In genomic region chr4:8081171-8081570, GRCh38 we compare ENCODE assay signal across 18 cellular contexts.
A peak's percentile ranks its signal among the peaks of the same experiment; 100 is the strongest.
DNase-seq lines count a peak whose midpoint lies in the region; ATAC-seq, FAIRE-seq and TF ChIP-seq lines count a peak whose summit lies in the region.
"Had no signal": no experiment of that assay in that cellular context is flagged by ENCODE, and none has a peak within 500 bp of the region (broad histone marks: within the 10 kb centered on the region; RNA-seq: fewer than 3 reads in every experiment).

No MANE protein-coding gene starts in this region.

- peak overlapping the region; percentile 17 for H3K23ac ChIP-seq in mesendoderm (ENCODE audit: low read length)

- no peak overlapping the region for H3K18ac ChIP-seq in mesendoderm (ENCODE audit: low read length)

- no peaks in the 10 kb centered on the region for H3K79me1 ChIP-seq in mesendoderm (ENCODE audit: low read length)

- H4K8ac ChIP-seq in mesendoderm (ENCODE audit: low read depth, low read length) = no peak overlapping the region

- H3K27me3 ChIP-seq in cardiac muscle cell = no peaks in the 10 kb centered on the region
- no peaks in the 10 kb centered on the region for H3K27me3 ChIP-seq in left ventricle myocardium inferior (ENCODE audit: low read depth)
- H3K27me3 ChIP-seq in mesendoderm (ENCODE audit: insufficient read depth, low read length, poor library complexity) = no peaks in the 10 kb centered on the region
- H3K27me3 ChIP-seq in psoas muscle (ENCODE audit: insufficient read depth in 3 of 3, low read length in 2 of 3) = no peaks in the 10 kb centered on the region

- H3K4ac ChIP-seq in mesendoderm (ENCODE audit: low read depth, low read length) = no peak overlapping the region

- H4K5ac ChIP-seq in mesendoderm (ENCODE audit: low read length) = no peak overlapping the region

- H3K4me1 ChIP-seq in cardiac muscle cell (ENCODE audit: low read depth) (peaks cover 22% of the 10 kb centered on the region), left ventricle myocardium inferior (peaks cover 42% of the 10 kb centered on the region), mesendoderm (ENCODE audit: control insufficient read depth, low read depth, low read length) (peaks cover 4% of the 10 kb centered on the region), psoas muscle (no peaks in the 10 kb centered on the region)
- H3K4me1 ChIP-seq: HAP-1 had no signal

- ATAC-seq in psoas muscle = no peak

- no peaks in the 10 kb centered on the region for H3K36me3 ChIP-seq in cardiac muscle cell
- no peaks in the 10 kb centered on the region for H3K36me3 ChIP-seq in left ventricle myocardium inferior
- H3K36me3 ChIP-seq in mesendoderm (ENCODE audit: control insufficient read depth, insufficient read depth, low read length) = no peaks in the 10 kb centered on the region
- H3K36me3 ChIP-seq in psoas muscle (ENCODE audit: insufficient read depth in 1 of 2, low read depth in 1 of 2) = peaks cover 0 to 89% of the 10 kb centered on the region in 2 donors
- H3K36me3 ChIP-seq: HAP-1 had no signal

- DNase-seq in cardiac muscle cell (ENCODE audit: low read depth in 1 of 2, low spot score in 1 of 2) = no peak
- DNase-seq in left ventricle myocardium inferior = no peak
- no peak for DNase-seq in mesendoderm
- DNase-seq in psoas muscle = peak; percentile 12 to 51
- DNase-seq in D721Med (ENCODE audit: insufficient read length, low spot score) = no peak
- DNase-seq in NCI-H187 (lab: John Stamatoyannopoulos, UW) = no peak
- no peak for DNase-seq in NCI-H82 treated with DMSO at 0.1 percent for 48 hours (lab: John Stamatoyannopoulos, UW; ENCODE audit: unreplicated experiment)
- DNase-seq: 8988T; AML-193; C1 segment of cervical spinal cord; CD4-positive, alpha-beta memory T cell; DMS153; DMS79 treated with DMSO at 0.1 percent for 48 hours; EL had no signal

- H3K27ac ChIP-seq in cardiac muscle cell (peak overlapping the region; percentile 79), left ventricle myocardium inferior (replicated peaks) (no peak overlapping the region), angular gyrus (ENCODE audit: low read depth, low read length) (peak overlapping the region; percentile 24), mesendoderm (ENCODE audit: low read depth, low read length) (no peak overlapping the region), psoas muscle (no peak overlapping the region)

- H2BK5ac ChIP-seq in mesendoderm (ENCODE audit: low read length) = no peak overlapping the region

- H3K4me3 ChIP-seq in cardiac muscle cell (no peak overlapping the region), left ventricle myocardium inferior (no peak overlapping the region), mesendoderm (ENCODE audit: low read length) (no peak overlapping the region), psoas muscle (no peak overlapping the region)
- H3K4me3 ChIP-seq: GM23338, HAP-1 had no signal

- no peak overlapping the region for H2AK5ac ChIP-seq in mesendoderm (ENCODE audit: low read length)

- TF ChIP-seq CTCF in cardiac muscle cell (IDR thresholded peaks at IDR 0.05; ENCODE audit: low read depth, low read length) = no peak
- TF ChIP-seq CTCF in left ventricle myocardium inferior (IDR thresholded peaks at IDR 0.05; ENCODE audit: borderline replicate concordance) = no peak
- TF ChIP-seq CTCF in psoas muscle (IDR thresholded peaks at IDR 0.05) = no peak
- TF ChIP-seq CTCF in D721Med (IDR thresholded peaks at IDR 0.05; ENCODE audit: insufficient read depth, missing control alignments) = no peak

- no peak overlapping the region for H3K9ac ChIP-seq in mesendoderm (ENCODE audit: low read length)

- no peak for FAIRE-seq in D721Med (lab: Jason Lieb, UNC)
- FAIRE-seq: G401.6 had no signal

- no peak overlapping the region for H2BK120ac ChIP-seq in mesendoderm (ENCODE audit: low read depth, low read length)

- WGBS in mesendoderm (ENCODE audit: extremely low coverage, insufficient coverage, low lambda C conversion rate) = no CpG with 5 or more reads among the region's 11 CpGs
- 76 to 86% (median 84%) methylated on average over 8 to 11 of the region's 11 CpGs for WGBS in psoas muscle, 3 donors

- no peaks in the 10 kb centered on the region for H3K9me3 ChIP-seq in cardiac muscle cell (ENCODE audit: low read depth)
- no peaks in the 10 kb centered on the region for H3K9me3 ChIP-seq in left ventricle myocardium inferior (replicated peaks)
- H3K9me3 ChIP-seq in psoas muscle = no peaks in the 10 kb centered on the region
- H3K9me3 ChIP-seq: HAP-1 had no signal

- no peak overlapping the region for H2BK15ac ChIP-seq in mesendoderm (replicated peaks; ENCODE audit: low read depth)

- H3K56ac ChIP-seq in mesendoderm (ENCODE audit: low read length) = peak overlapping the region; percentile 42

- intact Hi-C loops in left ventricle myocardium inferior (cut with micrococcal nuclease) = no loop called here
- intact Hi-C loops in psoas muscle (cut with DNase I) = no loop called here

- H3K79me2 ChIP-seq in mesendoderm (ENCODE audit: control insufficient read depth, insufficient read depth, low read length) = no peaks in the 10 kb centered on the region

- no peak overlapping the region for H3K4me2 ChIP-seq in mesendoderm (ENCODE audit: low read length)

Comparison
In these comparisons a context has a peak if more than half of its experiments do, and no peak if none do; other contexts are left out.
1. H3K27ac ChIP-seq: peak in cardiac muscle cell (single experiment) and angular gyrus (single experiment); none in left ventricle myocardium inferior (single experiment), mesendoderm (single experiment) and psoas muscle (single experiment).
2. DNase-seq: peak in psoas muscle (2 of 2); none in cardiac muscle cell (0 of 2), left ventricle myocardium inferior (single experiment), mesendoderm (single experiment), D721Med (single experiment), NCI-H187 (0 of 2) and NCI-H82 treated with DMSO at 0.1 percent for 48 hours (single experiment).